ENCODE assay signal across 8 cellular contexts in genomic region chr2:68909793-68910674, GRCh38. TPM values are rescaled to one million over a fixed set of nuclear protein-coding genes. Genes with fewer than 3 reads are reported as not detected.
A peak's percentile ranks its signal among the peaks of the same experiment; 100 is the strongest.
DNase-seq lines count a peak whose midpoint lies in the region; ATAC-seq, FAIRE-seq and TF ChIP-seq lines count a peak whose summit lies in the region.

No MANE protein-coding gene starts in this region.

- TF ChIP-seq EP300 in HepG2 (IDR thresholded peaks at IDR 0.05; ENCODE audit: low read depth in 2 of 2, low read length in 2 of 2) (no peak), HepG2 (CRISPR knock-in tag; IDR thresholded peaks at IDR 0.05; ENCODE audit: borderline replicate concordance) (no peak)

- no peak for TF ChIP-seq CTCF in activated B cell treated with CpG ODN at 0.5 μM for 24 hours (IDR thresholded peaks at IDR 0.05)
- peak; percentile 84 for TF ChIP-seq CTCF in HepG2 (CRISPR knock-in tag; IDR thresholded peaks at IDR 0.05)

- H3K9ac ChIP-seq in HepG2 (ENCODE audit: insufficient read depth, low read depth, low read length) = no peak overlapping the region

- WGBS in HepG2 (ENCODE audit: low lambda C conversion rate) = 29% methylated on average over 3 of the region's 3 CpGs

- H3K4me1 ChIP-seq in HepG2 (ENCODE audit: insufficient read depth, low read length) = peaks cover 10% of the 10 kb centered on the region

- TF ChIP-seq POLR2A in HepG2 (IDR thresholded peaks at IDR 0.05; ENCODE audit: insufficient read depth in 1 of 2, low read depth in 2 of 2, low read length in 2 of 2) = no peak

- peaks cover 34% of the 10 kb centered on the region for H3K4me1 Mint-ChIP-seq in activated B cell treated with CpG ODN at 0.5 μM for 24 hours
- H3K4me1 Mint-ChIP-seq in central memory CD8-positive, alpha-beta T cell = peaks cover 38% of the 10 kb centered on the region

- no TSS peak for BruUV-seq in HepG2 (replicated peaks; lab: Mats Ljungman, UMichigan)

- H3K27ac ChIP-seq in HepG2 (ENCODE audit: extremely low read length, insufficient read depth, low read length) = no peak overlapping the region

- no peaks in the 10 kb centered on the region for H3K79me2 ChIP-seq in HepG2 (ENCODE audit: insufficient read depth, low read length)

- H2AFZ ChIP-seq in HepG2 (ENCODE audit: low read length) = no peak overlapping the region

- H3K4me3 ChIP-seq in HepG2 (replicated peaks in 1 of 3; ENCODE audit: insufficient read depth in 1 of 3, low read depth in 2 of 3, low read length in 3 of 3) = no peak overlapping the region

- H3K9me3 Mint-ChIP-seq in activated B cell treated with CpG ODN at 0.5 μM for 24 hours = no peaks in the 10 kb centered on the region
- no peaks in the 10 kb centered on the region for H3K9me3 Mint-ChIP-seq in central memory CD8-positive, alpha-beta T cell

- peak overlapping the region; percentile 60 for H3K27ac Mint-ChIP-seq in activated B cell treated with CpG ODN at 0.5 μM for 24 hours
- peak overlapping the region; percentile 86 for H3K27ac Mint-ChIP-seq in central memory CD8-positive, alpha-beta T cell (ENCODE audit: low read depth)

- FAIRE-seq in HepG2 (lab: Jason Lieb, UNC) = peak; percentile 87

- H3K27me3 Mint-ChIP-seq in activated B cell treated with CpG ODN at 0.5 μM for 24 hours = no peaks in the 10 kb centered on the region
- H3K27me3 Mint-ChIP-seq in central memory CD8-positive, alpha-beta T cell = no peaks in the 10 kb centered on the region

- H3K36me3 ChIP-seq in HepG2 (replicated peaks in 1 of 2; ENCODE audit: control insufficient read depth in 1 of 2, insufficient read depth in 2 of 2, low read length in 2 of 2) = no peaks in the 10 kb centered on the region

- no peak overlapping the region for H3K4me3 Mint-ChIP-seq in activated B cell treated with CpG ODN at 0.5 μM for 24 hours
- H3K4me3 Mint-ChIP-seq in central memory CD8-positive, alpha-beta T cell = peak overlapping the region; percentile 15

- no peaks in the 10 kb centered on the region for H3K9me3 ChIP-seq in HepG2 (ENCODE audit: low read length)

- no peak for TF ChIP-seq RAD21 in HepG2 (CRISPR knock-in tag; IDR thresholded peaks at IDR 0.05)

- in situ Hi-C loops in HepG2 (cut with HindIII; ENCODE audit: extremely low pct_ligation_motif_present, low pct_unique_long_range_greater_than_20kb) = no loop called here

- ATAC-seq in HG03064 (IDR thresholded peaks at IDR 0.05; ENCODE audit: low read depth, unreplicated experiment) (peak; percentile 45), activated B cell treated with CpG ODN at 0.5 μM for 24 hours (ENCODE audit: low read depth) (peak; percentile 58), HepG2 (peak; percentile 73), HG03139 (IDR thresholded peaks at IDR 0.05; ENCODE audit: unreplicated experiment) (no peak)
- no peak for ATAC-seq in central memory CD8-positive, alpha-beta T cell (replicated peaks; ENCODE audit: extremely low read depth, poor library complexity, severe bottlenecking)

- H4K20me1 ChIP-seq in HepG2 (ENCODE audit: insufficient read depth, low read length) = no peaks in the 10 kb centered on the region

- CTCF ChIA-PET in activated B cell treated with CpG ODN at 0.5 μM for 24 hours (lab: Charles Lee) = interaction anchor here (0.6 to 5.0 kb wide), 23 partner anchors 13 to 444 kb away, joined by 3 to 72 read pairs (median 4); partner anchors contain the start of genes APLF and FBXO48
- CTCF ChIA-PET in HepG2 (lab: Yijun Ruan, JAX; ENCODE audit: low intra/inter-chr PET ratio, low total read pairs) = interaction anchor here (1.3 to 2.9 kb wide), 2 partner anchors 158 to 447 kb away, joined by 4 to 31 read pairs; no protein-coding TSS in a partner anchor

- DNase-seq in GF-D8 (lab: John Stamatoyannopoulos, UW) (peak; percentile 38), NCI-H2227 (lab: John Stamatoyannopoulos, UW; ENCODE audit: unreplicated experiment) (peak; percentile 57), activated B cell treated with CpG ODN at 0.5 μM for 24 hours (peak; percentile 45), HepG2 (ENCODE audit: low spot score) (peak; percentile 58)
- DNase-seq in central memory CD8-positive, alpha-beta T cell (ENCODE audit: low spot score in 2 of 2) = peak in 1 of 2 donors; percentile 44
- DNase-seq in stimulated activated CD8-positive, alpha-beta memory T cell treated with anti-CD3 and anti-CD28 coated beads, Interleukin-12 subunit alpha, Interleukin-12 subunit beta, amount 100 ng/mL, for 4 hours (ENCODE audit: low read depth) = peak; percentile 38

- intact Hi-C loops in activated B cell treated with CpG ODN at 0.5 μM for 24 hours (cut with micrococcal nuclease) (loop anchor here (1.0 to 5.0 kb wide), 8 partner anchors 77 to 658 kb away; partner anchors contain the start of genes PLEK and PPP3R1), HepG2 (cut with micrococcal nuclease; ENCODE audit: unreplicated experiment) (loop anchor here (1.0 to 5.0 kb wide), 3 partner anchors 73 to 447 kb away; no protein-coding TSS in a partner anchor)

- no peaks in the 10 kb centered on the region for H3K36me3 Mint-ChIP-seq in activated B cell treated with CpG ODN at 0.5 μM for 24 hours (ENCODE audit: low read depth)
- peaks cover 4% of the 10 kb centered on the region for H3K36me3 Mint-ChIP-seq in central memory CD8-positive, alpha-beta T cell (ENCODE audit: insufficient read depth)

- H3K27me3 ChIP-seq in HepG2 (ENCODE audit: control insufficient read depth in 1 of 2, insufficient read depth in 2 of 2, low read length in 2 of 2) = peaks cover 1 to 15% of the 10 kb centered on the region in 2 experiments; a peak in 1 of 5 replicates

- POLR2A ChIA-PET in activated B cell treated with CpG ODN at 0.5 μM for 24 hours (lab: Charles Lee) = interaction anchor here (0.7 to 4.3 kb wide), 10 partner anchors 77 to 443 kb away, joined by 3 to 119 read pairs (median 12); partner anchors contain the start of genes APLF and FBXO48
- POLR2A ChIA-PET in HepG2 (lab: Yijun Ruan, JAX) = no interaction called here

- H3K4me2 ChIP-seq in HepG2 (ENCODE audit: low read depth, low read length) = no peak overlapping the region

TF ChIP-seq in HepG2, 621 proteins besides CTCF, POLR2A, EP300 and RAD21:
- TF ChIP-seq STAG1 (CRISPR knock-in tag; IDR thresholded peaks at IDR 0.05) (peak; percentile 83), NCOA1 (CRISPR knock-in tag; IDR thresholded peaks at IDR 0.05) (no peak), SMC3 (IDR thresholded peaks at IDR 0.05; ENCODE audit: low read length) (peak; percentile 77), ZNF234 (CRISPR knock-in tag; conservative IDR thresholded peaks at IDR 0.05) (no peak), ELF3 (CRISPR knock-in tag; IDR thresholded peaks at IDR 0.05) (0 out of 2 replicates have a peak, but pooled peaks have one; percentile 25), XRCC5 (optimal IDR thresholded peaks at IDR 0.05; ENCODE audit: low read length) (peak; percentile 34)

RNA-seq across cellular contexts. Expression of gene BMP10, which starts 38.8 kb away (rescaled TPM):
- not detected in 2 replicates for total RNA-seq in activated B cell treated with CpG ODN at 0.5 μM for 24 hours
- total RNA-seq in HepG2 (2016; rRNA removed; fragmentation: Illumina TruSeq; extraction: Trizol) = not detected in 2 replicates
- total RNA-seq in HepG2 (2016; cell fraction: cytosol; rRNA removed; fragmentation: Illumina TruSeq; extraction: Trizol; ENCODE audit: low read depth) = not detected in 2 replicates
- total RNA-seq in HepG2 (2016; cell fraction: insoluble cytoplasmic fraction; rRNA removed; fragmentation: Illumina TruSeq; extraction: Trizol) = not detected in 2 replicates
- not detected in 2 replicates for total RNA-seq in HepG2 (2016; cell fraction: membrane; rRNA removed; fragmentation: Illumina TruSeq; extraction: Trizol)
- total RNA-seq in HepG2 (2016; cell fraction: nucleus; rRNA removed; fragmentation: Illumina TruSeq; extraction: Trizol) = not detected in 2 replicates
- not detected in 2 replicates for polyA plus RNA-seq in HepG2 (2011; rRNA removed)
- polyA plus RNA-seq in HepG2 (2011; cell fraction: cytosol; rRNA removed) = not detected in 2 replicates
- not detected in 2 replicates for polyA plus RNA-seq in HepG2 (2011; cell fraction: nucleus; rRNA removed)
- polyA plus RNA-seq in HepG2 (2012) = not detected in 2 replicates
- polyA plus RNA-seq in HepG2 (2016; cell fraction: cytosol; fragmentation: Illumina TruSeq; extraction: Trizol; ENCODE audit: low read depth) = not detected in 2 replicates
- not detected in 2 replicates for polyA plus RNA-seq in HepG2 (2016; cell fraction: insoluble cytoplasmic fraction; fragmentation: Illumina TruSeq; extraction: Trizol; ENCODE audit: low read depth)
- not detected in 2 replicates for polyA plus RNA-seq in HepG2 (2016; cell fraction: membrane; fragmentation: Illumina TruSeq; extraction: Trizol; ENCODE audit: low read depth)
- not detected in 2 replicates for polyA plus RNA-seq in HepG2 (2016; cell fraction: nucleus; fragmentation: Illumina TruSeq; extraction: Trizol; ENCODE audit: insufficient read depth, low read depth)
- polyA minus RNA-seq in HepG2 (2011; rRNA and poly(A)+ RNA removed; ENCODE audit: low replicate concordance) = not detected in 2 replicates
- polyA minus RNA-seq in HepG2 (2011; cell fraction: cytosol; rRNA and poly(A)+ RNA removed) = not detected in 2 replicates
- polyA minus RNA-seq in HepG2 (2011; cell fraction: nucleus; rRNA and poly(A)+ RNA removed) = not detected in 2 replicates

RNA-seq across cellular contexts. Expression of gene GKN2, which starts 42.7 kb away (rescaled TPM):
- total RNA-seq in activated B cell treated with CpG ODN at 0.5 μM for 24 hours = not detected in 2 replicates
- total RNA-seq in HepG2 (2016; rRNA removed; fragmentation: Illumina TruSeq; extraction: Trizol) = not detected in 2 replicates
- not detected in 2 replicates for total RNA-seq in HepG2 (2016; cell fraction: cytosol; rRNA removed; fragmentation: Illumina TruSeq; extraction: Trizol; ENCODE audit: low read depth)
- total RNA-seq in HepG2 (2016; cell fraction: insoluble cytoplasmic fraction; rRNA removed; fragmentation: Illumina TruSeq; extraction: Trizol) = not detected in 2 replicates
- not detected in 2 replicates for total RNA-seq in HepG2 (2016; cell fraction: membrane; rRNA removed; fragmentation: Illumina TruSeq; extraction: Trizol)
- not detected in 2 replicates for total RNA-seq in HepG2 (2016; cell fraction: nucleus; rRNA removed; fragmentation: Illumina TruSeq; extraction: Trizol)
- not detected in 2 replicates for polyA plus RNA-seq in HepG2 (2011; rRNA removed)
- polyA plus RNA-seq in HepG2 (2011; cell fraction: cytosol; rRNA removed) = not detected in 2 replicates
- polyA plus RNA-seq in HepG2 (2011; cell fraction: nucleus; rRNA removed) = not detected in 2 replicates
- polyA plus RNA-seq in HepG2 (2012) = not detected in 2 replicates
- polyA plus RNA-seq in HepG2 (2016; cell fraction: cytosol; fragmentation: Illumina TruSeq; extraction: Trizol; ENCODE audit: low read depth) = not detected in 2 replicates
- not detected in 2 replicates for polyA plus RNA-seq in HepG2 (2016; cell fraction: insoluble cytoplasmic fraction; fragmentation: Illumina TruSeq; extraction: Trizol; ENCODE audit: low read depth)
- polyA plus RNA-seq in HepG2 (2016; cell fraction: membrane; fragmentation: Illumina TruSeq; extraction: Trizol; ENCODE audit: low read depth) = not detected in 2 replicates
- not detected in 2 replicates for polyA plus RNA-seq in HepG2 (2016; cell fraction: nucleus; fragmentation: Illumina TruSeq; extraction: Trizol; ENCODE audit: insufficient read depth, low read depth)
- not detected in 2 replicates for polyA minus RNA-seq in HepG2 (2011; rRNA and poly(A)+ RNA removed; ENCODE audit: low replicate concordance)
- not detected in 2 replicates for polyA minus RNA-seq in HepG2 (2011; cell fraction: cytosol; rRNA and poly(A)+ RNA removed)
- polyA minus RNA-seq in HepG2 (2011; cell fraction: nucleus; rRNA and poly(A)+ RNA removed) = not detected in 2 replicates

Comparison
In these comparisons a context has a peak if more than half of its experiments do, and no peak if none do; other contexts are left out.
1. ATAC-seq: peak in HG03064 (single experiment), activated B cell treated with CpG ODN at 0.5 μM for 24 hours (single experiment) and HepG2 (single experiment); none in central memory CD8-positive, alpha-beta T cell (single experiment) and HG03139 (single experiment).